Comparison of ENCODE assay signal across 15 cellular contexts in genomic region chr20:61628901-61629300, GRCh38.
DNase-seq lines count a peak whose midpoint lies in the region; ATAC-seq and TF ChIP-seq lines count a peak whose summit lies in the region.
"Had no signal": no experiment of that assay in that cellular context is flagged by ENCODE, and none has a peak within 500 bp of the region (broad histone marks: within the 10 kb centered on the region; RNA-seq: fewer than 3 reads in every experiment).

No MANE protein-coding gene starts in this region.

- H3K27ac ChIP-seq in RWPE1 = peak overlapping the region; percentile 66
- H3K27ac ChIP-seq: gastroesophageal sphincter had no signal

- H3K27me3 ChIP-seq in HAP-1 (ENCODE audit: low read depth) = 0 out of 2 replicates have a peak, but pooled peaks cover 6% of the 10 kb centered on the region

- in situ Hi-C loops in HAP-1 (cut with MboI; ENCODE audit: low sequenced_read_pairs) = no loop called here

- H3K9me3 ChIP-seq in HAP-1 = no peaks in the 10 kb centered on the region
- H3K9me3 ChIP-seq: gastroesophageal sphincter had no signal

- CTCF ChIA-PET in RWPE1 (lab: Yijun Ruan, JAX) = interaction anchor here (0.7 to 1.1 kb wide), 3 partner anchors 52 to 376 kb away, joined by 3 to 4 read pairs (median 3); no protein-coding TSS in a partner anchor

- POLR2A ChIA-PET in RWPE1 (lab: Yijun Ruan, JAX; ENCODE audit: low non-redundant PET) = no interaction called here

- no peaks in the 10 kb centered on the region for H3K36me3 ChIP-seq in HAP-1 (replicated peaks)
- H3K36me3 ChIP-seq: gastroesophageal sphincter had no signal

- no peaks in the 10 kb centered on the region for H3K4me1 Mint-ChIP-seq in natural killer cell treated with Interleukin-12 subunit alpha and Interleukin-12 subunit beta and Interleukin-15 and Interleukin-18, amount 100 ng/mL, for 72 hours (ENCODE audit: low read depth in 2 of 2)
- H3K4me1 Mint-ChIP-seq in natural killer cell = no peaks in the 10 kb centered on the region

- TF ChIP-seq CTCF in natural killer cell (IDR thresholded peaks at IDR 0.05) (no peak), RWPE1 (conservative IDR thresholded peaks at IDR 0.05; ENCODE audit: low read depth) (no peak)

- H3K4me3 ChIP-seq in HAP-1 = no peak overlapping the region
- H3K4me3 ChIP-seq: gastroesophageal sphincter, lung had no signal

- H3K4me1 ChIP-seq in HAP-1 = no peaks in the 10 kb centered on the region

- DNase-seq in natural killer cell treated with Interleukin-12 subunit alpha and Interleukin-12 subunit beta and Interleukin-15 and Interleukin-18, amount 100 ng/mL, for 72 hours (ENCODE audit: low spot score) = peak; percentile 46
- DNase-seq in natural killer cell (no peak), RWPE1 (ENCODE audit: low spot score) (no peak), myocyte (ENCODE audit: low read depth) (peak; percentile 12), HAP-1 (ENCODE audit: low spot score in 2 of 2) (no peak), AG20443 (ENCODE audit: low spot score) (no peak)
- no peak for DNase-seq in stimulated activated CD4-positive, alpha-beta T cell treated with anti-CD3 and anti-CD28 coated beads, Interleukin-2, amount 100 ng/mL, for 48 hours
- DNase-seq: Calu3, NCI-H2029, NCI-H774 had no signal

- H3K9me3 Mint-ChIP-seq in natural killer cell treated with Interleukin-12 subunit alpha and Interleukin-12 subunit beta and Interleukin-15 and Interleukin-18, amount 100 ng/mL, for 72 hours = peaks cover 3% of the 10 kb centered on the region
- H3K9me3 Mint-ChIP-seq in natural killer cell = peaks cover 4 to 7% of the 10 kb centered on the region in 2 donors
- H3K9me3 Mint-ChIP-seq: nephron; T-helper 1 cell treated with Interleukin-12 subunit alpha and Interleukin-12 subunit beta and Interleukin-4 antibody, amounts not matched to agents 30 μg/mL and 1 μg/mL, for 36 hours had no signal

- no peak overlapping the region for H3K27ac Mint-ChIP-seq in natural killer cell treated with Interleukin-12 subunit alpha and Interleukin-12 subunit beta and Interleukin-15 and Interleukin-18, amount 100 ng/mL, for 72 hours
- no peak overlapping the region for H3K27ac Mint-ChIP-seq in natural killer cell
- H3K27ac Mint-ChIP-seq: nephron; T-helper 1 cell treated with Interleukin-12 subunit alpha and Interleukin-12 subunit beta and Interleukin-4 antibody, amounts not matched to agents 30 μg/mL and 1 μg/mL, for 36 hours had no signal

- no peak for ATAC-seq in natural killer cell treated with Interleukin-12 subunit alpha and Interleukin-12 subunit beta and Interleukin-15 and Interleukin-18, amount 100 ng/mL, for 72 hours
- ATAC-seq in natural killer cell = no peak
- ATAC-seq: gastroesophageal sphincter, HCT116 had no signal

- no peaks in the 10 kb centered on the region for H3K27me3 Mint-ChIP-seq in natural killer cell treated with Interleukin-12 subunit alpha and Interleukin-12 subunit beta and Interleukin-15 and Interleukin-18, amount 100 ng/mL, for 72 hours
- H3K27me3 Mint-ChIP-seq in natural killer cell (ENCODE audit: low read depth in 2 of 2) = no peaks in the 10 kb centered on the region

- no peaks in the 10 kb centered on the region for H3K36me3 Mint-ChIP-seq in natural killer cell treated with Interleukin-12 subunit alpha and Interleukin-12 subunit beta and Interleukin-15 and Interleukin-18, amount 100 ng/mL, for 72 hours
- no peaks in the 10 kb centered on the region for H3K36me3 Mint-ChIP-seq in natural killer cell

- no peak overlapping the region for H3K4me3 Mint-ChIP-seq in natural killer cell treated with Interleukin-12 subunit alpha and Interleukin-12 subunit beta and Interleukin-15 and Interleukin-18, amount 100 ng/mL, for 72 hours
- H3K4me3 Mint-ChIP-seq in natural killer cell = no peak overlapping the region
- H3K4me3 Mint-ChIP-seq: T-helper 1 cell treated with Interleukin-12 subunit alpha and Interleukin-12 subunit beta and Interleukin-4 antibody, amounts not matched to agents 30 μg/mL and 1 μg/mL, for 36 hours had no signal

- intact Hi-C loops in natural killer cell (cut with micrococcal nuclease) = no loop called here

Comparison
In these comparisons a context has a peak if more than half of its experiments do, and no peak if none do; other contexts are left out.
1. DNase-seq: peak in natural killer cell treated with Interleukin-12 subunit alpha and Interleukin-12 subunit beta and Interleukin-15 and Interleukin-18, amount 100 ng/mL, for 72 hours (single experiment) and myocyte (single experiment); none in natural killer cell (single experiment), RWPE1 (single experiment), HAP-1 (0 of 2), AG20443 (single experiment) and stimulated activated CD4-positive, alpha-beta T cell treated with anti-CD3 and anti-CD28 coated beads, Interleukin-2, amount 100 ng/mL, for 48 hours (0 of 2).